18 cellular contexts compared by ENCODE assay signal in the genomic region with DNA sequence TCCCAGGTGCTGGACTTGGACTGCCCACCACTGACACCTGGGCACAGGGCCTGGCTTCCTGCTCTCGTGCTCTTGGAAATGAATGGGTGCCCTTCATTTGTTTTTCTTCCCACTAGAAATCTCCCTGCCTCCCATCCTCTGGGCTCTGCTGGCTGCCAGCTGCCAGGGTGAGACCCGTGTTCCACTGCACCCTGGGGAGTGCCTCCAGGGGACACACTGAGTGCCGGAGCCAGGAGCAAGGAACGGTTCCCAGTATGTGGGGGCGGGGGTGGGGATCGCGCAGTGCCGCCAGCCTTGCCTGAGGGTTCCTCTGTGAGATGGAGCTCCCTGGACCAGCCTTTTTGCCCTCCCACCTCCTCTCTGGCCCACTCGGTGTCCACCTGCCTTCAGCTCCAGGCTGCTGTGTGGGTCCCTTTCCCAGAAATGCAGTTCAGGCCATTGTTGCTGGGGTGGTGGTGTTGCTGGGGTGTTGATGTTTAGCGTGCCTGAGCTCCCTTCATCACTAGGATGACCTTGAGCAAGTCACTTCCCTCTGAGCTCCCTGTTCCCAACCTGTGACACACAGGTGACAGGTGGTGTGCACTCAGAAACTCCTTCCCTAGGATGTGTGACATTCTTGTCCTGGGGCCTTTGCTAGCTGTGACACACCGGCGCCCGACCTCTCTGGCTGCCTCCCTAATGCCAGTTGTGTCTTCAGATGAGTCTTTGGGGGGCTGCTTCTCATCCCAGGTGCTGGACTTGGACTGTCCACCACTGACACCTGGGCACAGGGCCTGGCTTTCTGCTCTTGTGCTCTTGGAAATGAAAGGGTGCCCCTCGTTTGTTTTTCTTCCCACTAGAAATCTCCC.
DNase-seq lines count a peak whose midpoint lies in the region; ATAC-seq and TF ChIP-seq lines count a peak whose summit lies in the region.
"Had no signal": no experiment of that assay in that cellular context is flagged by ENCODE, and none has a peak within 500 bp of the region (broad histone marks: within the 10 kb centered on the region; RNA-seq: fewer than 3 reads in every experiment).

No MANE protein-coding gene starts in this region.

- no peaks in the 10 kb centered on the region for H3K9me3 Mint-ChIP-seq in WTC11
- H3K9me3 Mint-ChIP-seq in nephron progenitor cell = no peaks in the 10 kb centered on the region
- H3K9me3 Mint-ChIP-seq: neural progenitor cell; stimulated activated naive CD8-positive, alpha-beta T cell treated with anti-CD3 and anti-CD28 coated beads, Interleukin-15, Interleukin-2, amounts not matched to agents 100 ng/mL and 50 ng/mL, for 24 hours had no signal

- no peaks in the 10 kb centered on the region for H3K4me1 Mint-ChIP-seq in WTC11
- H3K4me1 Mint-ChIP-seq in nephron progenitor cell = peaks cover 7% of the 10 kb centered on the region

- H3K27me3 Mint-ChIP-seq in WTC11 (ENCODE audit: low read depth) (no peaks in the 10 kb centered on the region), nephron progenitor cell (ENCODE audit: low read depth, poor library complexity) (peaks cover 2% of the 10 kb centered on the region)
- H3K27me3 Mint-ChIP-seq: stimulated activated naive CD8-positive, alpha-beta T cell treated with anti-CD3 and anti-CD28 coated beads, Interleukin-15, Interleukin-2, amounts not matched to agents 100 ng/mL and 50 ng/mL, for 24 hours had no signal

- POLR2A ChIA-PET in WTC11 (lab: Charles Lee) = no interaction called here

- CTCF ChIA-PET in WTC11 (lab: Charles Lee) = interaction anchor here (1.3 to 2.6 kb wide), 5 partner anchors 8 to 161 kb away, joined by 3 to 12 read pairs (median 4); no protein-coding TSS in a partner anchor

- DNase-seq in activated T-cell treated with anti-CD3 and anti-CD28 coated beads, Interleukin-2, amount 50 U/mL, for 1 hour = peak; percentile 12
- DNase-seq in activated T-cell treated with anti-CD3 and anti-CD28 coated beads for 4 hours (no peak), COLO668 (lab: John Stamatoyannopoulos, UW; ENCODE audit: unreplicated experiment) (peak; percentile 34), WTC11 (ENCODE audit: low spot score) (no peak), nephron progenitor cell (no peak), SIG-M5 treated with dmso at 0.1 percent for 504 hours (lab: John Stamatoyannopoulos, UW; ENCODE audit: unreplicated experiment) (no peak), NCI-H2196 treated with DMSO at 0.1 percent for 48 hours (lab: John Stamatoyannopoulos, UW; ENCODE audit: unreplicated experiment) (no peak)
- DNase-seq: ACHN; effector CD8-positive, alpha-beta T cell; islet precursor cell; mesendoderm; NCI-H510A treated with DMSO at 0.1 percent for 48 hours; SJCRH30; uterus had no signal

- no peak overlapping the region for H3K4me3 Mint-ChIP-seq in WTC11
- H3K4me3 Mint-ChIP-seq in nephron progenitor cell = no peak overlapping the region
- H3K4me3 Mint-ChIP-seq: neural progenitor cell; stimulated activated naive CD8-positive, alpha-beta T cell treated with anti-CD3 and anti-CD28 coated beads, Interleukin-15, Interleukin-2, amounts not matched to agents 100 ng/mL and 50 ng/mL, for 24 hours had no signal

- ATAC-seq in WTC11 = no peak
- ATAC-seq in HG02970 (IDR thresholded peaks at IDR 0.05; ENCODE audit: low FRiP score, unreplicated experiment) = no peak
- ATAC-seq: activated CD4-positive, CD25-positive, alpha-beta regulatory T cell treated with anti-CD3 and anti-CD28 coated beads, Interleukin-2, amount 50 U/mL, for 24 hours had no signal

- 0 out of 2 replicates have a peak overlapping the region, but pooled peaks have one; percentile 53 for H3K27ac Mint-ChIP-seq in WTC11
- peak overlapping the region; percentile 72 for H3K27ac Mint-ChIP-seq in nephron progenitor cell
- H3K27ac Mint-ChIP-seq: stimulated activated naive CD8-positive, alpha-beta T cell treated with anti-CD3 and anti-CD28 coated beads, Interleukin-15, Interleukin-2, amounts not matched to agents 100 ng/mL and 50 ng/mL, for 24 hours had no signal

- no peak for TF ChIP-seq CTCF in WTC11 (IDR thresholded peaks at IDR 0.05)
- TF ChIP-seq CTCF in nephron progenitor cell (IDR thresholded peaks at IDR 0.05) = no peak

- H3K36me3 Mint-ChIP-seq in WTC11 (peaks cover 17% of the 10 kb centered on the region), nephron progenitor cell (ENCODE audit: low read depth) (peaks cover 15% of the 10 kb centered on the region)

TF ChIP-seq in WTC11, 78 proteins besides CTCF, POLR2A, EP300 and RAD21 (continues in another document):
- TF ChIP-seq HMGA2 (CRISPR knock-in tag; IDR thresholded peaks at IDR 0.05) = no peak
- TF ChIP-seq, protein P1, sequence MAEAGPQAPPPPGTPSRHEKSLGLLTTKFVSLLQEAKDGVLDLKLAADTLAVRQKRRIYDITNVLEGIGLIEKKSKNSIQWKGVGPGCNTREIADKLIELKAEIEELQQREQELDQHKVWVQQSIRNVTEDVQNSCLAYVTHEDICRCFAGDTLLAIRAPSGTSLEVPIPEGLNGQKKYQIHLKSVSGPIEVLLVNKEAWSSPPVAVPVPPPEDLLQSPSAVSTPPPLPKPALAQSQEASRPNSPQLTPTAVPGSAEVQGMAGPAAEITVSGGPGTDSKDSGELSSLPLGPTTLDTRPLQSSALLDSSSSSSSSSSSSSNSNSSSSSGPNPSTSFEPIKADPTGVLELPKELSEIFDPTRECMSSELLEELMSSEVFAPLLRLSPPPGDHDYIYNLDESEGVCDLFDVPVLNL (CRISPR knock-in tag; IDR thresholded peaks at IDR 0.05; ENCODE audit: borderline replicate concordance, low read depth) = no peak
- no peak for TF ChIP-seq FOXP4 (CRISPR knock-in tag; IDR thresholded peaks at IDR 0.05)
- TF ChIP-seq, protein P2, sequence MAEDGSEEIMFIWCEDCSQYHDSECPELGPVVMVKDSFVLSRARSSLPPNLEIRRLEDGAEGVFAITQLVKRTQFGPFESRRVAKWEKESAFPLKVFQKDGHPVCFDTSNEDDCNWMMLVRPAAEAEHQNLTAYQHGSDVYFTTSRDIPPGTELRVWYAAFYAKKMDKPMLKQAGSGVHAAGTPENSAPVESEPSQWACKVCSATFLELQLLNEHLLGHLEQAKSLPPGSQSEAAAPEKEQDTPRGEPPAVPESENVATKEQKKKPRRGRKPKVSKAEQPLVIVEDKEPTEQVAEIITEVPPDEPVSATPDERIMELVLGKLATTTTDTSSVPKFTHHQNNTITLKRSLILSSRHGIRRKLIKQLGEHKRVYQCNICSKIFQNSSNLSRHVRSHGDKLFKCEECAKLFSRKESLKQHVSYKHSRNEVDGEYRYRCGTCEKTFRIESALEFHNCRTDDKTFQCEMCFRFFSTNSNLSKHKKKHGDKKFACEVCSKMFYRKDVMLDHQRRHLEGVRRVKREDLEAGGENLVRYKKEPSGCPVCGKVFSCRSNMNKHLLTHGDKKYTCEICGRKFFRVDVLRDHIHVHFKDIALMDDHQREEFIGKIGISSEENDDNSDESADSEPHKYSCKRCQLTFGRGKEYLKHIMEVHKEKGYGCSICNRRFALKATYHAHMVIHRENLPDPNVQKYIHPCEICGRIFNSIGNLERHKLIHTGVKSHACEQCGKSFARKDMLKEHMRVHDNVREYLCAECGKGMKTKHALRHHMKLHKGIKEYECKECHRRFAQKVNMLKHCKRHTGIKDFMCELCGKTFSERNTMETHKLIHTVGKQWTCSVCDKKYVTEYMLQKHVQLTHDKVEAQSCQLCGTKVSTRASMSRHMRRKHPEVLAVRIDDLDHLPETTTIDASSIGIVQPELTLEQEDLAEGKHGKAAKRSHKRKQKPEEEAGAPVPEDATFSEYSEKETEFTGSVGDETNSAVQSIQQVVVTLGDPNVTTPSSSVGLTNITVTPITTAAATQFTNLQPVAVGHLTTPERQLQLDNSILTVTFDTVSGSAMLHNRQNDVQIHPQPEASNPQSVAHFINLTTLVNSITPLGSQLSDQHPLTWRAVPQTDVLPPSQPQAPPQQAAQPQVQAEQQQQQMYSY (CRISPR knock-in tag; IDR thresholded peaks at IDR 0.05) = no peak
- TF ChIP-seq, protein P3, sequence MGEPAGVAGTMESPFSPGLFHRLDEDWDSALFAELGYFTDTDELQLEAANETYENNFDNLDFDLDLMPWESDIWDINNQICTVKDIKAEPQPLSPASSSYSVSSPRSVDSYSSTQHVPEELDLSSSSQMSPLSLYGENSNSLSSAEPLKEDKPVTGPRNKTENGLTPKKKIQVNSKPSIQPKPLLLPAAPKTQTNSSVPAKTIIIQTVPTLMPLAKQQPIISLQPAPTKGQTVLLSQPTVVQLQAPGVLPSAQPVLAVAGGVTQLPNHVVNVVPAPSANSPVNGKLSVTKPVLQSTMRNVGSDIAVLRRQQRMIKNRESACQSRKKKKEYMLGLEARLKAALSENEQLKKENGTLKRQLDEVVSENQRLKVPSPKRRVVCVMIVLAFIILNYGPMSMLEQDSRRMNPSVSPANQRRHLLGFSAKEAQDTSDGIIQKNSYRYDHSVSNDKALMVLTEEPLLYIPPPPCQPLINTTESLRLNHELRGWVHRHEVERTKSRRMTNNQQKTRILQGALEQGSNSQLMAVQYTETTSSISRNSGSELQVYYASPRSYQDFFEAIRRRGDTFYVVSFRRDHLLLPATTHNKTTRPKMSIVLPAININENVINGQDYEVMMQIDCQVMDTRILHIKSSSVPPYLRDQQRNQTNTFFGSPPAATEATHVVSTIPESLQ (CRISPR knock-in tag; IDR thresholded peaks at IDR 0.05) = no peak
- TF ChIP-seq ESRRA (CRISPR knock-in tag; IDR thresholded peaks at IDR 0.05; ENCODE audit: borderline replicate concordance) = no peak

Comparison
In these comparisons a context has a peak if more than half of its experiments do, and no peak if none do; other contexts are left out.
1. DNase-seq: peak in activated T-cell treated with anti-CD3 and anti-CD28 coated beads, Interleukin-2, amount 50 U/mL, for 1 hour (single experiment) and COLO668 (single experiment); none in activated T-cell treated with anti-CD3 and anti-CD28 coated beads for 4 hours (single experiment), WTC11 (single experiment), nephron progenitor cell (single experiment), SIG-M5 treated with dmso at 0.1 percent for 504 hours (single experiment) and NCI-H2196 treated with DMSO at 0.1 percent for 48 hours (single experiment).